In the genomic region with DNA sequence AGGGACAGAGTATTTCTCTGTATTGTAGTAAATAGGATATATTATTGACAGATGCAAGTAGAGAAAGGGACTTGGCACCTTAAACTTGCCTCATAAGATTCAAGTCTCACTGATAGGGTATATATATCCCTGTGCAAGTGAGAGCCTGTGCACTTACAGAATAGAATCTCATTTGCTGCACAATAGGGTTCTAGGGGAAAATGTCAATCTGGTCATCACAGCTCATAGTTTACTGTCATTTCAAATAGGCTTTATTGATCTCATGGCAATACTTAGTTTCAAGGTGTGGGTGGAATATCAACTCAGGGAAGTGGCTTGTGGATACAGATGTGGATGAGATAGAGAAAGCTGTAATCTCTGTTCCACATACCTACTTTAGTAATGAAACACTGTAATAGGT, we compare ENCODE assay signal across 23 cellular contexts.
"Had no signal": no experiment of that assay in that cellular context is flagged by ENCODE, and none has a peak within 500 bp of the region (broad histone marks: within the 10 kb centered on the region; RNA-seq: fewer than 3 reads in every experiment).

No MANE protein-coding gene starts in this region.

- H3K27me3 Mint-ChIP-seq: IgD-negative memory B cell had no signal

- H3K4me1 Mint-ChIP-seq: IgD-negative memory B cell had no signal

- H3K27me3 ChIP-seq: SJSA1 had no signal

- DNase-seq: Kasumi-1, MM.1S, NCI-H1092 treated with DMSO at 0.1 percent for 48 hours, NCI-H1436, NCI-H187, NCI-H2029, NCI-H2081 treated with DMSO at 0.1 percent for 48 hours, NCI-H2171, NCI-H226, NCI-H446, NCI-H510A, NCI-H524 treated with DMSO at 0.1 percent for 48 hours, NCI-H69, NCI-H774, Right ventricle myocardium superior, RPMI8226, SIG-M5 had no signal

- H3K27ac Mint-ChIP-seq: IgD-negative memory B cell had no signal

- H3K4me1 ChIP-seq: SJSA1 had no signal

- H3K4me3 ChIP-seq: K562, SJSA1, SK-N-MC had no signal

- H3K27ac ChIP-seq: HL-60, KMS-11, SJSA1, SK-N-MC had no signal

- H3K4me3 Mint-ChIP-seq: IgD-negative memory B cell had no signal

- ATAC-seq: K562 had no signal

- H3K9me3 Mint-ChIP-seq: IgD-negative memory B cell had no signal

- H3K9me3 ChIP-seq: SJSA1 had no signal
